Comparison of ENCODE assay signal across 1 cellular context in the genomic region with DNA sequence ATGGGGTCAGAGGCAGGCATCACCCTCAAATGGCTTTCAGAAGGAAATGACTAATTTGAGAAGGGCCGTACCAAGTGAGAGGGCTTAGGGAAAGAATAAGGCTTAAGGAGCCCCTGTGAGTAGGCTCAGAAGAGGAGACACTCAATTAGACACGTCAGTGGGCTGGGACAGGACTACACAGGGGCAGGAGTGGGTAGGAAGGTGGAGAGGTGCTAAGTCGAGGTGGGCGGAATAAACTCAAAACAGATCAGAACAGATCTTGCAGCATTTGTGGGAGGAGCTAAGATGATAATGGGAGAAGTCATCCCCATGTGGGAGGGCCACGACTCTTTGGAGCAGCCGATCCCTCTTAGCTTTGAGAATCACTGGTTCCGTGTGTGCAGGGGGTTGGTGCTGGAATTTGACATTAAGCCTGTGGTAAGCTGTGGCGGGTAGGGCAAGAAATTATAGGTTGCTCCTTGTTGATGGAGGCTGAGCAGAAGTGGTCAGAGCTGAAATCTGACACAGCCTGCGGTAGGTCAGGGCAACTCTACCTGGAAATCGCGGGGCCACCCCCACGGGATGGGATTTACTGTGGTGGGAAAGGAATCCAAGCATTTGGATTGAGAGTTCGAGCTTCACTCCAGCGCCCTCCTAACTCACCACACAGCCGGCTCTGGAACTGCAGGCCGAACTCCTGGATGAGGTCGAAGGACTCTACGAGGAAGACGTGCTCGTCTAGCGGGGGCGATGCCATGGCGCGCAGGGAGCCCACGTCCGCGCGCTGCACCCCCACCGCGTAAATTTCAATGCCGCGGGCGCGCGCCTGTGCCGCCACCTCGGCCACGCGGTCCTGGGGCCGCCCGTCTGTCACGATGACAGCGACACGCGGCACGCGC.
A peak's percentile ranks its signal among the peaks of the same experiment; 100 is the strongest.
TF ChIP-seq lines count a peak whose summit lies in the region.

No MANE protein-coding gene starts in this region.

TF ChIP-seq in K562, 482 proteins besides CTCF, POLR2A, EP300 and RAD21:
- TF ChIP-seq, protein P1, sequence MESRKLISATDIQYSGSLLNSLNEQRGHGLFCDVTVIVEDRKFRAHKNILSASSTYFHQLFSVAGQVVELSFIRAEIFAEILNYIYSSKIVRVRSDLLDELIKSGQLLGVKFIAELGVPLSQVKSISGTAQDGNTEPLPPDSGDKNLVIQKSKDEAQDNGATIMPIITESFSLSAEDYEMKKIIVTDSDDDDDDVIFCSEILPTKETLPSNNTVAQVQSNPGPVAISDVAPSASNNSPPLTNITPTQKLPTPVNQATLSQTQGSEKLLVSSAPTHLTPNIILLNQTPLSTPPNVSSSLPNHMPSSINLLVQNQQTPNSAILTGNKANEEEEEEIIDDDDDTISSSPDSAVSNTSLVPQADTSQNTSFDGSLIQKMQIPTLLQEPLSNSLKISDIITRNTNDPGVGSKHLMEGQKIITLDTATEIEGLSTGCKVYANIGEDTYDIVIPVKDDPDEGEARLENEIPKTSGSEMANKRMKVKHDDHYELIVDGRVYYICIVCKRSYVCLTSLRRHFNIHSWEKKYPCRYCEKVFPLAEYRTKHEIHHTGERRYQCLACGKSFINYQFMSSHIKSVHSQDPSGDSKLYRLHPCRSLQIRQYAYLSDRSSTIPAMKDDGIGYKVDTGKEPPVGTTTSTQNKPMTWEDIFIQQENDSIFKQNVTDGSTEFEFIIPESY (CRISPR knock-in tag; IDR thresholded peaks at IDR 0.05), result peak; percentile 85
- TF ChIP-seq OTX1 (CRISPR knock-in tag; IDR thresholded peaks at IDR 0.05), result no peak
- no peak for TF ChIP-seq ZNF79 (CRISPR knock-in tag; IDR thresholded peaks at IDR 0.05; ENCODE audit: low read depth)
- TF ChIP-seq ILF3 (IDR thresholded peaks at IDR 0.05; ENCODE audit: borderline replicate concordance), result no peak
- no peak for TF ChIP-seq ASH1L (IDR thresholded peaks at IDR 0.05; ENCODE audit: borderline replicate concordance, low read depth, partially characterized antibody)
- TF ChIP-seq, protein P2, sequence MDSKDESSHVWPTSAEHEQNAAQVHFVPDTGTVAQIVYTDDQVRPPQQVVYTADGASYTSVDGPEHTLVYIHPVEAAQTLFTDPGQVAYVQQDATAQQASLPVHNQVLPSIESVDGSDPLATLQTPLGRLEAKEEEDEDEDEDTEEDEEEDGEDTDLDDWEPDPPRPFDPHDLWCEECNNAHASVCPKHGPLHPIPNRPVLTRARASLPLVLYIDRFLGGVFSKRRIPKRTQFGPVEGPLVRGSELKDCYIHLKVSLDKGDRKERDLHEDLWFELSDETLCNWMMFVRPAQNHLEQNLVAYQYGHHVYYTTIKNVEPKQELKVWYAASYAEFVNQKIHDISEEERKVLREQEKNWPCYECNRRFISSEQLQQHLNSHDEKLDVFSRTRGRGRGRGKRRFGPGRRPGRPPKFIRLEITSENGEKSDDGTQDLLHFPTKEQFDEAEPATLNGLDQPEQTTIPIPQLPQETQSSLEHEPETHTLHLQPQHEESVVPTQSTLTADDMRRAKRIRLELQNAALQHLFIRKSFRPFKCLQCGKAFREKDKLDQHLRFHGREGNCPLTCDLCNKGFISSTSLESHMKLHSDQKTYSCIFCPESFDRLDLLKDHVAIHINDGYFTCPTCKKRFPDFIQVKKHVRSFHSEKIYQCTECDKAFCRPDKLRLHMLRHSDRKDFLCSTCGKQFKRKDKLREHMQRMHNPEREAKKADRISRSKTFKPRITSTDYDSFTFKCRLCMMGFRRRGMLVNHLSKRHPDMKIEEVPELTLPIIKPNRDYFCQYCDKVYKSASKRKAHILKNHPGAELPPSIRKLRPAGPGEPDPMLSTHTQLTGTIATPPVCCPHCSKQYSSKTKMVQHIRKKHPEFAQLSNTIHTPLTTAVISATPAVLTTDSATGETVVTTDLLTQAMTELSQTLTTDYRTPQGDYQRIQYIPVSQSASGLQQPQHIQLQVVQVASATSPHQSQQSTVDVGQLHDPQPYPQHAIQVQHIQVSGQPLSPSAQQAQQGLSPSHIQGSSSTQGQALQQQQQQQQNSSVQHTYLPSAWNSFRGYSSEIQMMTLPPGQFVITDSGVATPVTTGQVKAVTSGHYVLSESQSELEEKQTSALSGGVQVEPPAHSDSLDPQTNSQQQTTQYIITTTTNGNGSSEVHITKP (IDR thresholded peaks at IDR 0.05; ENCODE audit: partially characterized antibody), result peak; percentile 68
